Comparison of ENCODE assay signal across 9 cellular contexts in genomic region chr9:306907-307306, GRCh38.
DNase-seq lines count a peak whose midpoint lies in the region; ATAC-seq and TF ChIP-seq lines count a peak whose summit lies in the region.
"Had no signal": no experiment of that assay in that cellular context is flagged by ENCODE, and none has a peak within 500 bp of the region (broad histone marks: within the 10 kb centered on the region; RNA-seq: fewer than 3 reads in every experiment).

No MANE protein-coding gene starts in this region.

- no peaks in the 10 kb centered on the region for H3K27me3 Mint-ChIP-seq in activated CD8-positive, alpha-beta T cell treated with anti-CD3 and anti-CD28 coated beads, Interleukin-2, amount 10 ng/mL, durations not matched to agents 7 days and 5 days (ENCODE audit: low read depth)
- peaks cover 0 to 5% (median 0%) of the 10 kb centered on the region in 3 donors for H3K27me3 Mint-ChIP-seq in immature natural killer cell (ENCODE audit: low read depth in 3 of 3)
- H3K27me3 Mint-ChIP-seq in stimulated activated memory B cell treated with anti-CD40 and anti-IgM and Interleukin-4, amounts not matched to agents 10 μg/mL and 1 μg/mL and 100 μg/mL, for 72 hours, result no peaks in the 10 kb centered on the region

- peaks cover 75% of the 10 kb centered on the region for H3K36me3 Mint-ChIP-seq in activated CD8-positive, alpha-beta T cell treated with anti-CD3 and anti-CD28 coated beads, Interleukin-2, amount 10 ng/mL, durations not matched to agents 7 days and 5 days (ENCODE audit: low read depth)
- peaks cover 9 to 22% (median 13%) of the 10 kb centered on the region in 3 donors for H3K36me3 Mint-ChIP-seq in immature natural killer cell
- H3K36me3 Mint-ChIP-seq in stimulated activated memory B cell treated with anti-CD40 and anti-IgM and Interleukin-4, amounts not matched to agents 10 μg/mL and 1 μg/mL and 100 μg/mL, for 72 hours, result peaks cover 53% of the 10 kb centered on the region

- POLR2A ChIA-PET in activated CD8-positive, alpha-beta T cell treated with anti-CD3 and anti-CD28 coated beads, Interleukin-2, amount 10 ng/mL, durations not matched to agents 7 days and 5 days (lab: Charles Lee), result no interaction called here

- ATAC-seq in activated CD8-positive, alpha-beta T cell treated with anti-CD3 and anti-CD28 coated beads, Interleukin-2, amount 10 ng/mL, durations not matched to agents 7 days and 5 days, result peak; percentile 53
- ATAC-seq in stimulated activated memory B cell treated with anti-CD40 and anti-IgM and Interleukin-4, amounts not matched to agents 10 μg/mL and 1 μg/mL and 100 μg/mL, for 72 hours, result no peak

- 0 out of 2 replicates have a peak, but pooled peaks have one; percentile 4 for TF ChIP-seq CTCF in 22Rv1 (IDR thresholded peaks at IDR 0.05)

- H3K9me3 Mint-ChIP-seq in activated CD8-positive, alpha-beta T cell treated with anti-CD3 and anti-CD28 coated beads, Interleukin-2, amount 10 ng/mL, durations not matched to agents 7 days and 5 days (ENCODE audit: insufficient read depth), result no peaks in the 10 kb centered on the region
- H3K9me3 Mint-ChIP-seq in immature natural killer cell, result no peaks in the 10 kb centered on the region
- H3K9me3 Mint-ChIP-seq in stimulated activated memory B cell treated with anti-CD40 and anti-IgM and Interleukin-4, amounts not matched to agents 10 μg/mL and 1 μg/mL and 100 μg/mL, for 72 hours, result no peaks in the 10 kb centered on the region

- H3K27ac Mint-ChIP-seq in activated CD8-positive, alpha-beta T cell treated with anti-CD3 and anti-CD28 coated beads, Interleukin-2, amount 10 ng/mL, durations not matched to agents 7 days and 5 days, result no peak overlapping the region
- H3K27ac Mint-ChIP-seq in immature natural killer cell, result peak overlapping the region in 5 of 6 donors; percentile 46 to 76 (median 66)
- no peak overlapping the region for H3K27ac Mint-ChIP-seq in stimulated activated memory B cell treated with anti-CD40 and anti-IgM and Interleukin-4, amounts not matched to agents 10 μg/mL and 1 μg/mL and 100 μg/mL, for 72 hours

- peak overlapping the region; percentile 95; the same call in 1 of the 2 replicates for H3K27ac ChIP-seq in 22Rv1
- H3K27ac ChIP-seq: cardiac muscle cell had no signal

- peak in 56 of 76 experiments; percentile 6 to 75 (median 35) for DNase-seq in HUDEP-2 (lab: John Stamatoyannopoulos, UW; ENCODE audit: unreplicated experiment in 76 of 76)
- DNase-seq in activated CD8-positive, alpha-beta T cell treated with anti-CD3 and anti-CD28 coated beads, Interleukin-2, amount 10 ng/mL, durations not matched to agents 7 days and 5 days, result no peak
- DNase-seq in immature natural killer cell, result peak; percentile 45 to 61 (median 55)
- no peak for DNase-seq in EL
- no peak for DNase-seq in DMS114 treated with DMSO at 0.1 percent for 48 hours (lab: John Stamatoyannopoulos, UW; ENCODE audit: unreplicated experiment)
- DNase-seq in NCI-H128 (lab: John Stamatoyannopoulos, UW; ENCODE audit: unreplicated experiment), result no peak

- CTCF ChIA-PET in activated CD8-positive, alpha-beta T cell treated with anti-CD3 and anti-CD28 coated beads, Interleukin-2, amount 10 ng/mL, durations not matched to agents 7 days and 5 days (lab: Charles Lee), result interaction anchor here (1.6 kb wide), 1 partner anchor 64 kb away, joined by 3 read pairs; no protein-coding TSS in a partner anchor

- no peaks in the 10 kb centered on the region for H3K4me1 Mint-ChIP-seq in activated CD8-positive, alpha-beta T cell treated with anti-CD3 and anti-CD28 coated beads, Interleukin-2, amount 10 ng/mL, durations not matched to agents 7 days and 5 days (ENCODE audit: low read depth)
- H3K4me1 Mint-ChIP-seq in immature natural killer cell, result peaks cover 2 to 31% of the 10 kb centered on the region in 2 donors
- no peaks in the 10 kb centered on the region for H3K4me1 Mint-ChIP-seq in stimulated activated memory B cell treated with anti-CD40 and anti-IgM and Interleukin-4, amounts not matched to agents 10 μg/mL and 1 μg/mL and 100 μg/mL, for 72 hours

- H3K4me3 Mint-ChIP-seq in activated CD8-positive, alpha-beta T cell treated with anti-CD3 and anti-CD28 coated beads, Interleukin-2, amount 10 ng/mL, durations not matched to agents 7 days and 5 days, result no peak overlapping the region
- no peak overlapping the region for H3K4me3 Mint-ChIP-seq in immature natural killer cell
- H3K4me3 Mint-ChIP-seq in stimulated activated memory B cell treated with anti-CD40 and anti-IgM and Interleukin-4, amounts not matched to agents 10 μg/mL and 1 μg/mL and 100 μg/mL, for 72 hours, result no peak overlapping the region

Comparison
In these comparisons a context has a peak if more than half of its experiments do, and no peak if none do; other contexts are left out.
1. DNase-seq: peak in HUDEP-2 (56 of 76) and immature natural killer cell (3 of 3); none in activated CD8-positive, alpha-beta T cell treated with anti-CD3 and anti-CD28 coated beads, Interleukin-2, amount 10 ng/mL, durations not matched to agents 7 days and 5 days (single experiment), EL (single experiment), DMS114 treated with DMSO at 0.1 percent for 48 hours (single experiment) and NCI-H128 (single experiment).
2. H3K27ac Mint-ChIP-seq: peak in immature natural killer cell (5 of 6); none in activated CD8-positive, alpha-beta T cell treated with anti-CD3 and anti-CD28 coated beads, Interleukin-2, amount 10 ng/mL, durations not matched to agents 7 days and 5 days (single experiment) and stimulated activated memory B cell treated with anti-CD40 and anti-IgM and Interleukin-4, amounts not matched to agents 10 μg/mL and 1 μg/mL and 100 μg/mL, for 72 hours (single experiment).